ENCODE assay signal across 8 cellular contexts in genomic region chr10:103757531-103758293, GRCh38.
A peak's percentile ranks its signal among the peaks of the same experiment; 100 is the strongest.
DNase-seq lines count a peak whose midpoint lies in the region; ATAC-seq lines count a peak whose summit lies in the region.

No MANE protein-coding gene starts in this region.

- intact Hi-C loops in left ventricle myocardium superior (cut with micrococcal nuclease) = no loop called here

- DNase-seq in GM03348 (ENCODE audit: low spot score) (peak; percentile 75), NOMO-1 treated with dmso at 0.1 percent for 144 hours (lab: John Stamatoyannopoulos, UW; ENCODE audit: unreplicated experiment) (peak; percentile 62), left ventricle myocardium superior (peak; percentile 68), NCI-H345 (lab: John Stamatoyannopoulos, UW) (no peak), NCI-H774 (lab: John Stamatoyannopoulos, UW) (no peak)
- peak; percentile 73 for DNase-seq in activated naive CD8-positive, alpha-beta T cell treated with anti-CD3 and anti-CD28 coated beads for 36 hours
- peak; percentile 38 for DNase-seq in stimulated activated CD4-positive, alpha-beta T cell treated with anti-CD3 and anti-CD28 coated beads, Interleukin-2, amount 100 ng/mL, for 4 hours (ENCODE audit: low read depth)

- no peaks in the 10 kb centered on the region for H3K27me3 Mint-ChIP-seq in activated naive CD8-positive, alpha-beta T cell treated with anti-CD3 and anti-CD28 coated beads for 36 hours

- peak overlapping the region; percentile 21 for H3K27ac Mint-ChIP-seq in activated naive CD8-positive, alpha-beta T cell treated with anti-CD3 and anti-CD28 coated beads for 36 hours

- no peaks in the 10 kb centered on the region for H3K9me3 Mint-ChIP-seq in activated naive CD8-positive, alpha-beta T cell treated with anti-CD3 and anti-CD28 coated beads for 36 hours

- ATAC-seq in left ventricle myocardium superior (peak; percentile 49), HG02938 (IDR thresholded peaks at IDR 0.05; ENCODE audit: unreplicated experiment) (no peak)

- peaks cover 23% of the 10 kb centered on the region for H3K4me1 Mint-ChIP-seq in activated naive CD8-positive, alpha-beta T cell treated with anti-CD3 and anti-CD28 coated beads for 36 hours

- no peaks in the 10 kb centered on the region for H3K36me3 Mint-ChIP-seq in activated naive CD8-positive, alpha-beta T cell treated with anti-CD3 and anti-CD28 coated beads for 36 hours

- no peak overlapping the region for H3K4me3 Mint-ChIP-seq in activated naive CD8-positive, alpha-beta T cell treated with anti-CD3 and anti-CD28 coated beads for 36 hours

Comparison
In these comparisons a context has a peak if more than half of its experiments do, and no peak if none do; other contexts are left out.
1. DNase-seq: peak in GM03348 (single experiment), NOMO-1 treated with dmso at 0.1 percent for 144 hours (single experiment), activated naive CD8-positive, alpha-beta T cell treated with anti-CD3 and anti-CD28 coated beads for 36 hours (single experiment), left ventricle myocardium superior (single experiment) and stimulated activated CD4-positive, alpha-beta T cell treated with anti-CD3 and anti-CD28 coated beads, Interleukin-2, amount 100 ng/mL, for 4 hours (single experiment); none in NCI-H345 (single experiment) and NCI-H774 (single experiment).